In the genomic region with DNA sequence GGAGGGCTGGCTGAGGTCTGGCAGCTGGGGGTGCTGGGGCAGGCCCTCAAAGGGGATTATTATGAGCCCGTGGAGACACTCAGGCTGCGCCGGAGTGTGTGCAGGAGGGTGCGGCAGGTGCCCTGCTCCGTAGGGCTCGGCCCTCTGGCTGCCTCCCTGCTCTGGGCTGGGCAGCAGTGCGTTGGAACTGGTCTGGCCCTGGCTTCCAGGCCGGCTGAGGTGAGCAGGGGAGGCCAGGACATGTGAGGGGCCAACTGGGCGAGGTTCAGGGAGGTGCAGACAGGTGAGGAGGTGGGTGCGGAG, we compare ENCODE assay signal across 17 cellular contexts. TPM values are rescaled to one million over a fixed set of nuclear protein-coding genes. Genes with fewer than 3 reads are reported as not detected.
DNase-seq lines count a peak whose midpoint lies in the region; ATAC-seq, FAIRE-seq and TF ChIP-seq lines count a peak whose summit lies in the region.
"Had no signal": no experiment of that assay in that cellular context is flagged by ENCODE, and none has a peak within 500 bp of the region (broad histone marks: within the 10 kb centered on the region; RNA-seq: fewer than 3 reads in every experiment).

No MANE protein-coding gene starts in this region.

- no peak overlapping the region for H2AFZ ChIP-seq in HepG2 (ENCODE audit: low read length)

- H3K9ac ChIP-seq in HepG2 (ENCODE audit: insufficient read depth, low read depth, low read length), result no peak overlapping the region

- intact Hi-C loops in HepG2 (cut with micrococcal nuclease; ENCODE audit: unreplicated experiment) (loop anchor here (5.0 kb wide), 1 partner anchor 33 kb away; a partner anchor contains a TSS), right lobe of liver (cut with DNase I) (loop anchor here (5.0 kb wide), 2 partner anchors 33 to 38 kb away; a partner anchor contains a TSS), aorta (cut with DNase I) (no loop called here)

- TF ChIP-seq EP300 in HepG2 (IDR thresholded peaks at IDR 0.05; ENCODE audit: low read depth in 2 of 2, low read length in 2 of 2), result no peak
- TF ChIP-seq EP300 in HepG2 (CRISPR knock-in tag; IDR thresholded peaks at IDR 0.05; ENCODE audit: borderline replicate concordance), result no peak

- TF ChIP-seq POLR2A in HepG2 (IDR thresholded peaks at IDR 0.05; ENCODE audit: insufficient read depth in 1 of 2, low read depth in 2 of 2, low read length in 2 of 2) (no peak), right lobe of liver (IDR thresholded peaks at IDR 0.05) (no peak)

- H3K36me3 ChIP-seq in HepG2 (replicated peaks in 1 of 2; ENCODE audit: control insufficient read depth in 1 of 2, insufficient read depth in 2 of 2, low read length in 2 of 2), result peaks cover 0 to 5% of the 10 kb centered on the region in 2 experiments; a peak in 3 of 5 replicates
- H3K36me3 ChIP-seq in right lobe of liver, result no peaks in the 10 kb centered on the region
- peaks cover 23% of the 10 kb centered on the region for H3K36me3 ChIP-seq in right atrium auricular region
- no peaks in the 10 kb centered on the region for H3K36me3 ChIP-seq in aorta (ENCODE audit: control insufficient read depth in 1 of 2, insufficient read depth in 2 of 2, low read length in 1 of 2)

- no peaks in the 10 kb centered on the region for H3K9me3 ChIP-seq in HepG2 (ENCODE audit: low read length)
- no peaks in the 10 kb centered on the region for H3K9me3 ChIP-seq in right lobe of liver
- no peaks in the 10 kb centered on the region for H3K9me3 ChIP-seq in right atrium auricular region
- H3K9me3 ChIP-seq in aorta (ENCODE audit: control insufficient read depth, low read length), result no peaks in the 10 kb centered on the region

- in situ Hi-C loops in HepG2 (cut with HindIII; ENCODE audit: extremely low pct_ligation_motif_present, low pct_unique_long_range_greater_than_20kb), result no loop called here

- DNase-seq in HepG2 (ENCODE audit: low spot score), result no peak
- DNase-seq in right lobe of liver, result no peak
- no peak for DNase-seq in right atrium auricular region (ENCODE audit: low spot score)
- peak; percentile 56 for DNase-seq in retina
- no peak for DNase-seq in aorta
- DNase-seq in hypothalamus (lab: John Stamatoyannopoulos, UW), result no peak
- no peak for DNase-seq in middle frontal gyrus (ENCODE audit: extremely low spot score, low spot score)
- no peak for DNase-seq in stimulated activated CD4-positive, alpha-beta T cell treated with anti-CD3 and anti-CD28 coated beads, Interleukin-1b, Interleukin-23, amount 100 ng/mL, for 48 hours
- DNase-seq: activated CD8-positive, alpha-beta T cell treated with anti-CD3 and anti-CD28 coated beads, Interleukin-2, amount 10 ng/mL, durations not matched to agents 7 days and 5 days; activated naive CD4-positive, alpha-beta T cell; DMS 273 treated with DMSO at 0.1 percent for 48 hours; KBM-7; NCI-H1417 treated with DMSO at 0.1 percent for 48 hours; SHP77 treated with DMSO at 0.1 percent for 48 hours; T1000 had no signal

- H3K4me1 ChIP-seq in HepG2 (ENCODE audit: insufficient read depth, low read length) (peaks cover 21% of the 10 kb centered on the region), right lobe of liver (no peaks in the 10 kb centered on the region), right atrium auricular region (peaks cover 0 to 83% of the 10 kb centered on the region in 2 donors), aorta (ENCODE audit: control insufficient read depth in 1 of 2, insufficient read depth in 2 of 2, low read length in 2 of 2) (no peaks in the 10 kb centered on the region)

- H3K4me2 ChIP-seq in HepG2 (ENCODE audit: low read depth, low read length), result peak overlapping the region; percentile 51

- CTCF ChIA-PET in HepG2 (lab: Yijun Ruan, JAX; ENCODE audit: low intra/inter-chr PET ratio, low total read pairs), result interaction anchor here (1.5 kb wide), 1 partner anchor 37 kb away, joined by 4 read pairs; no protein-coding TSS in a partner anchor

- no peaks in the 10 kb centered on the region for H3K79me2 ChIP-seq in HepG2 (ENCODE audit: insufficient read depth, low read length)

- ATAC-seq in HepG2 (peak; percentile 16), right lobe of liver (no peak), aorta (ENCODE audit: low FRiP score) (no peak)
- ATAC-seq: activated CD8-positive, alpha-beta T cell treated with anti-CD3 and anti-CD28 coated beads, Interleukin-2, amount 10 ng/mL, durations not matched to agents 7 days and 5 days had no signal

- no peaks in the 10 kb centered on the region for H4K20me1 ChIP-seq in HepG2 (ENCODE audit: insufficient read depth, low read length)

- BruUV-seq in HepG2 (replicated peaks; lab: Mats Ljungman, UMichigan), result no TSS peak

- POLR2A ChIA-PET in HepG2 (lab: Yijun Ruan, JAX), result interaction anchor here (0.8 kb wide), 1 partner anchor 18 kb away, joined by 3 read pairs; no protein-coding TSS in a partner anchor

- H3K27ac ChIP-seq in HepG2 (ENCODE audit: extremely low read length, insufficient read depth, low read length) (no peak overlapping the region), right lobe of liver (no peak overlapping the region), right atrium auricular region (peak overlapping the region; percentile 96 to 99), aorta (ENCODE audit: low read depth in 1 of 2, low read length in 2 of 2) (peak overlapping the region; percentile 87)

- H3K4me3 ChIP-seq in HepG2 (replicated peaks in 1 of 3; ENCODE audit: insufficient read depth in 1 of 3, low read depth in 2 of 3, low read length in 3 of 3) (peak overlapping the region in 1 of 3 experiments; percentile 40; a peak in 1 of 6 replicates), right lobe of liver (no peak overlapping the region), right atrium auricular region (no peak overlapping the region), aorta (ENCODE audit: low read length in 2 of 2) (no peak overlapping the region)

- FAIRE-seq in HepG2 (lab: Jason Lieb, UNC), result no peak
- FAIRE-seq: endothelial cell of umbilical vein had no signal

- H3K27me3 ChIP-seq in HepG2 (ENCODE audit: control insufficient read depth in 1 of 2, insufficient read depth in 2 of 2, low read length in 2 of 2) (no peaks in the 10 kb centered on the region), right lobe of liver (no peaks in the 10 kb centered on the region), right atrium auricular region (no peaks in the 10 kb centered on the region), aorta (ENCODE audit: control insufficient read depth in 1 of 2, insufficient read depth in 2 of 2, low read length in 1 of 2) (no peaks in the 10 kb centered on the region)

- no peak for TF ChIP-seq RAD21 in HepG2 (CRISPR knock-in tag; IDR thresholded peaks at IDR 0.05)

- TF ChIP-seq CTCF in HepG2 (CRISPR knock-in tag; IDR thresholded peaks at IDR 0.05) (no peak), right lobe of liver (IDR thresholded peaks at IDR 0.05) (no peak), right atrium auricular region (IDR thresholded peaks at IDR 0.05) (no peak)

- 69% methylated on average over 10 of the region's 10 CpGs for WGBS in HepG2 (ENCODE audit: low lambda C conversion rate)
- WGBS in right lobe of liver (ENCODE audit: insufficient coverage, low coverage, low lambda C conversion rate, missing lambda C conversion rate), result 100% methylated on average over 2 of the region's 10 CpGs
- WGBS in aorta, 2 donors, result 21 to 24% methylated on average over 10 of the region's 10 CpGs

RNA-seq across cellular contexts. Expression of a gene that starts 31.2 kb away (rescaled TPM):
- total RNA-seq in HepG2 (2016; rRNA removed; fragmentation: Illumina TruSeq; extraction: Trizol), result 4.3 and 5.2 TPM in 2 replicates
- total RNA-seq in HepG2 (2016; cell fraction: cytosol; rRNA removed; fragmentation: Illumina TruSeq; extraction: Trizol; ENCODE audit: low read depth), result 7.1 TPM in 2 replicates
- 3.5 and 4.4 TPM in 2 replicates for total RNA-seq in HepG2 (2016; cell fraction: insoluble cytoplasmic fraction; rRNA removed; fragmentation: Illumina TruSeq; extraction: Trizol)
- 6.2 and 6.4 TPM in 2 replicates for total RNA-seq in HepG2 (2016; cell fraction: membrane; rRNA removed; fragmentation: Illumina TruSeq; extraction: Trizol)
- total RNA-seq in HepG2 (2016; cell fraction: nucleus; rRNA removed; fragmentation: Illumina TruSeq; extraction: Trizol), result 3.7 and 4.3 TPM in 2 replicates
- 3.6 and 4.8 TPM in 2 replicates for polyA plus RNA-seq in HepG2 (2011; rRNA removed)
- polyA plus RNA-seq in HepG2 (2011; cell fraction: cytosol; rRNA removed), result 1.9 and 2.3 TPM in 2 replicates
- 11.5 and 14.0 TPM in 2 replicates for polyA plus RNA-seq in HepG2 (2011; cell fraction: nucleus; rRNA removed)
- polyA plus RNA-seq in HepG2 (2012), result 6.4 and 8.6 TPM in 2 replicates
- polyA plus RNA-seq in HepG2 (2016; cell fraction: cytosol; fragmentation: Illumina TruSeq; extraction: Trizol; ENCODE audit: low read depth), result 0.99 and 1.0 TPM in 2 replicates
- polyA plus RNA-seq in HepG2 (2016; cell fraction: insoluble cytoplasmic fraction; fragmentation: Illumina TruSeq; extraction: Trizol; ENCODE audit: low read depth), result 6.8 and 10.5 TPM in 2 replicates
- 4.0 and 4.6 TPM in 2 replicates for polyA plus RNA-seq in HepG2 (2016; cell fraction: membrane; fragmentation: Illumina TruSeq; extraction: Trizol; ENCODE audit: low read depth)
- polyA plus RNA-seq in HepG2 (2016; cell fraction: nucleus; fragmentation: Illumina TruSeq; extraction: Trizol; ENCODE audit: insufficient read depth, low read depth), result 16.9 and 17.1 TPM in 2 replicates
- 21.9 and 27.3 TPM in 2 replicates for polyA minus RNA-seq in HepG2 (2011; rRNA and poly(A)+ RNA removed; ENCODE audit: low replicate concordance)
- 6.3 and 12.3 TPM in 2 replicates for polyA minus RNA-seq in HepG2 (2011; cell fraction: cytosol; rRNA and poly(A)+ RNA removed)
- polyA minus RNA-seq in HepG2 (2011; cell fraction: nucleus; rRNA and poly(A)+ RNA removed), result 5.9 and 6.3 TPM in 2 replicates
- 1 to 10 TPM; 5.3 to 9.8 (median 7.6) TPM for total RNA-seq in right lobe of liver
- total RNA-seq in right atrium auricular region, result 10 to 100 TPM; 31.3 to 45.8 TPM
- total RNA-seq in aorta, result 10 to 100 TPM; 78.7 to 83.3 TPM
- 10 to 100 TPM; 25.2 to 26.8 TPM for polyA plus RNA-seq in aorta

RNA-seq across cellular contexts. Expression of a gene that starts 39.1 kb away (rescaled TPM):
- 20.6 and 21.5 TPM in 2 replicates for total RNA-seq in HepG2 (2016; rRNA removed; fragmentation: Illumina TruSeq; extraction: Trizol)
- total RNA-seq in HepG2 (2016; cell fraction: cytosol; rRNA removed; fragmentation: Illumina TruSeq; extraction: Trizol; ENCODE audit: low read depth), result 4.8 and 6.1 TPM in 2 replicates
- total RNA-seq in HepG2 (2016; cell fraction: insoluble cytoplasmic fraction; rRNA removed; fragmentation: Illumina TruSeq; extraction: Trizol), result 12.8 and 26.0 TPM in 2 replicates
- total RNA-seq in HepG2 (2016; cell fraction: membrane; rRNA removed; fragmentation: Illumina TruSeq; extraction: Trizol), result 6.5 and 7.3 TPM in 2 replicates
- 21.9 and 26.6 TPM in 2 replicates for total RNA-seq in HepG2 (2016; cell fraction: nucleus; rRNA removed; fragmentation: Illumina TruSeq; extraction: Trizol)
- polyA plus RNA-seq in HepG2 (2011; rRNA removed), result 2.3 and 3.3 TPM in 2 replicates
- 0.60 and 0.95 TPM in 2 replicates for polyA plus RNA-seq in HepG2 (2011; cell fraction: cytosol; rRNA removed)
- 7.0 and 7.9 TPM in 2 replicates for polyA plus RNA-seq in HepG2 (2011; cell fraction: nucleus; rRNA removed)
- polyA plus RNA-seq in HepG2 (2012), result 5.3 and 9.8 TPM in 2 replicates
- polyA plus RNA-seq in HepG2 (2016; cell fraction: cytosol; fragmentation: Illumina TruSeq; extraction: Trizol; ENCODE audit: low read depth), result 1.8 and 2.4 TPM in 2 replicates
- polyA plus RNA-seq in HepG2 (2016; cell fraction: insoluble cytoplasmic fraction; fragmentation: Illumina TruSeq; extraction: Trizol; ENCODE audit: low read depth), result 14.4 and 15.0 TPM in 2 replicates
- 3.0 and 3.4 TPM in 2 replicates for polyA plus RNA-seq in HepG2 (2016; cell fraction: membrane; fragmentation: Illumina TruSeq; extraction: Trizol; ENCODE audit: low read depth)
- 30.0 and 33.5 TPM in 2 replicates for polyA plus RNA-seq in HepG2 (2016; cell fraction: nucleus; fragmentation: Illumina TruSeq; extraction: Trizol; ENCODE audit: insufficient read depth, low read depth)
- 4.2 and 4.7 TPM in 2 replicates for polyA minus RNA-seq in HepG2 (2011; rRNA and poly(A)+ RNA removed; ENCODE audit: low replicate concordance)
- 4.5 and 6.3 TPM in 2 replicates for polyA minus RNA-seq in HepG2 (2011; cell fraction: cytosol; rRNA and poly(A)+ RNA removed)
- 3.5 and 6.6 TPM in 2 replicates for polyA minus RNA-seq in HepG2 (2011; cell fraction: nucleus; rRNA and poly(A)+ RNA removed)
- total RNA-seq in right lobe of liver, result 10 to 100 TPM in 5 of 6 experiments, 1 to 10 TPM in 1; 7.9 to 27.0 (median 16.5) TPM
- total RNA-seq in right atrium auricular region, result 1 to 10 TPM in 1 of 2 donors, not detected in 1; 1.1 TPM
- total RNA-seq in aorta, result under 1 TPM; 0.26 to 0.60 TPM
- 10 to 100 TPM in 1 of 2 donors, under 1 TPM in 1; 0.84 to 29.2 TPM for polyA plus RNA-seq in aorta
- total RNA-seq: endothelial cell of umbilical vein had no signal
- polyA plus RNA-seq: AG04450 had no signal

RNA-seq across cellular contexts. Expression of a gene that starts 42.5 kb away (rescaled TPM):
- total RNA-seq in HepG2 (2016; rRNA removed; fragmentation: Illumina TruSeq; extraction: Trizol) (11.1 and 16.6 TPM in 2 replicates), right lobe of liver (10 to 100 TPM in 4 of 6 experiments, 1 to 10 TPM in 2; 8.4 to 14.9 (median 10.3) TPM), right atrium auricular region (10 to 100 TPM; 11.2 to 22.8 TPM), aorta (10 to 100 TPM; 16.4 to 19.3 TPM)
- total RNA-seq in HepG2 (2016; cell fraction: cytosol; rRNA removed; fragmentation: Illumina TruSeq; extraction: Trizol; ENCODE audit: low read depth), result 2.8 and 3.1 TPM in 2 replicates
- 11.2 and 17.9 TPM in 2 replicates for total RNA-seq in HepG2 (2016; cell fraction: insoluble cytoplasmic fraction; rRNA removed; fragmentation: Illumina TruSeq; extraction: Trizol)
- total RNA-seq in HepG2 (2016; cell fraction: membrane; rRNA removed; fragmentation: Illumina TruSeq; extraction: Trizol), result 4.7 and 5.6 TPM in 2 replicates
- 9.0 and 11.6 TPM in 2 replicates for total RNA-seq in HepG2 (2016; cell fraction: nucleus; rRNA removed; fragmentation: Illumina TruSeq; extraction: Trizol)
- polyA plus RNA-seq in HepG2 (2011; rRNA removed) (10.0 and 11.5 TPM in 2 replicates), aorta (10 to 100 TPM in 1 of 2 donors, 1 to 10 TPM in 1; 4.5 to 18.2 TPM)
- 6.6 and 11.2 TPM in 2 replicates for polyA plus RNA-seq in HepG2 (2011; cell fraction: cytosol; rRNA removed)
- 31.8 and 41.5 TPM in 2 replicates for polyA plus RNA-seq in HepG2 (2011; cell fraction: nucleus; rRNA removed)
- polyA plus RNA-seq in HepG2 (2012), result 5.7 and 5.8 TPM in 2 replicates
- 1.7 and 1.8 TPM in 2 replicates for polyA plus RNA-seq in HepG2 (2016; cell fraction: cytosol; fragmentation: Illumina TruSeq; extraction: Trizol; ENCODE audit: low read depth)
- polyA plus RNA-seq in HepG2 (2016; cell fraction: insoluble cytoplasmic fraction; fragmentation: Illumina TruSeq; extraction: Trizol; ENCODE audit: low read depth), result 10.2 and 13.0 TPM in 2 replicates
- 3.7 and 4.0 TPM in 2 replicates for polyA plus RNA-seq in HepG2 (2016; cell fraction: membrane; fragmentation: Illumina TruSeq; extraction: Trizol; ENCODE audit: low read depth)
- polyA plus RNA-seq in HepG2 (2016; cell fraction: nucleus; fragmentation: Illumina TruSeq; extraction: Trizol; ENCODE audit: insufficient read depth, low read depth), result 28.6 and 30.2 TPM in 2 replicates
- 9.7 and 19.5 TPM in 2 replicates for polyA minus RNA-seq in HepG2 (2011; rRNA and poly(A)+ RNA removed; ENCODE audit: low replicate concordance)
- 5.0 and 5.2 TPM in 2 replicates for polyA minus RNA-seq in HepG2 (2011; cell fraction: cytosol; rRNA and poly(A)+ RNA removed)
- polyA minus RNA-seq in HepG2 (2011; cell fraction: nucleus; rRNA and poly(A)+ RNA removed), result 5.3 and 5.7 TPM in 2 replicates

Comparison
In these comparisons a context has a peak if more than half of its experiments do, and no peak if none do; other contexts are left out.
1. H3K27ac ChIP-seq: peak in right atrium auricular region (2 of 2) and aorta (2 of 2); none in HepG2 (single experiment) and right lobe of liver (0 of 3).
2. intact Hi-C loops: an anchor here in HepG2 (5.0 kb wide) and right lobe of liver (5.0 kb wide); none called in aorta.